In the genomic region with DNA sequence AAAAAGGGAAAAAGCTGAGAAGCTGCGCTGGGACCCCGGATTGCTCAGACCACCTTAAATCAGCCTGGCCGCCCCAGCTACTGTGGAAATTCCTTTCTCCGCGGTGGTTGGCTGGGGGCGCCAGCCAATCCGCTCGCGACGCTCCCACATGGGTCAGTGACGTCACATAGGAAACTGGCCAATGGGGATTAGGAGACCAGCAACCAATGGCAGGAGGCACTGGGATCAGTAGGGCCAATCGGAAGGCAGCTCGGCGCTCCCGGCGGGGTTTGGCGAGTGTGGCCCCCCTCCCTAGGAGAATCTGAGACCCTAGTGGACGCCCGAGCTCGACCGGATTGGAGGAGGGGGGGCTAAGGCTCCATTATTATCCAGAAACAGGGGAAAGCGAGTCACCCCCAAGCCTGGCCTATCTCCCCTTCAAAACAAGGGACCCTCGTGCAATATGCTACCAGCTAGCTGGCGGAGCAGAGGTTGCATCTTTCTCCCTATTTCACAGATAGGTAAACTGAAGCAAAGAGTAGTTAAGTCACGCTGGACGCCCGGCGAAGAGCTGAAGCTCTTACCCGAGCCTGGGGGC, we compare ENCODE assay signal across 1 cellular context.
TF ChIP-seq lines count a peak whose summit lies in the region.

No MANE protein-coding gene starts in this region.

TF ChIP-seq in endothelial cell of umbilical vein, 7 proteins besides CTCF, POLR2A, EP300 and RAD21:
- TF ChIP-seq EZH2 (IDR thresholded peaks at IDR 0.05; ENCODE audit: borderline replicate concordance, low read depth, low read length, severe bottlenecking) (peak; percentile 59), GATA2 (IDR thresholded peaks at IDR 0.05; ENCODE audit: insufficient read depth, insufficient read length, low read depth, low read length) (no peak), JUN (IDR thresholded peaks at IDR 0.05; ENCODE audit: borderline replicate concordance, insufficient read depth, insufficient read length, low read depth) (no peak), FOS (IDR thresholded peaks at IDR 0.05; ENCODE audit: borderline replicate concordance, insufficient read depth, low read length) (no peak), POLR2AphosphoS5 (IDR thresholded peaks at IDR 0.05; ENCODE audit: insufficient read depth, low read depth, low read length) (peak; percentile 56), MYC (IDR thresholded peaks at IDR 0.05; ENCODE audit: low read depth, low read length) (no peak)
- TF ChIP-seq, protein P1, sequence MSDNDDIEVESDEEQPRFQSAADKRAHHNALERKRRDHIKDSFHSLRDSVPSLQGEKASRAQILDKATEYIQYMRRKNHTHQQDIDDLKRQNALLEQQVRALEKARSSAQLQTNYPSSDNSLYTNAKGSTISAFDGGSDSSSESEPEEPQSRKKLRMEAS (IDR thresholded peaks at IDR 0.05; ENCODE audit: insufficient read depth, insufficient read length): no peak
